17 cellular contexts compared by ENCODE assay signal in genomic region chr9:121059513-121059912, GRCh38. TPM values are rescaled to one million over a fixed set of nuclear protein-coding genes. Genes with fewer than 3 reads are reported as not detected.
A peak's percentile ranks its signal among the peaks of the same experiment; 100 is the strongest.
DNase-seq lines count a peak whose midpoint lies in the region; ATAC-seq, FAIRE-seq and TF ChIP-seq lines count a peak whose summit lies in the region.
"Had no signal": no experiment of that assay in that cellular context is flagged by ENCODE, and none has a peak within 500 bp of the region (broad histone marks: within the 10 kb centered on the region; RNA-seq: fewer than 3 reads in every experiment).

No MANE protein-coding gene starts in this region.

- H3K27ac ChIP-seq in DOHH2 (ENCODE audit: low read depth, low read length) (no peak overlapping the region), endothelial cell of umbilical vein (ENCODE audit: insufficient read depth, low read depth, low read length) (no peak overlapping the region)
- H3K27ac ChIP-seq: BLaER1 had no signal

- H3K79me2 ChIP-seq in DOHH2 (ENCODE audit: control insufficient read depth, low read length), result no peaks in the 10 kb centered on the region
- no peaks in the 10 kb centered on the region for H3K79me2 ChIP-seq in endothelial cell of umbilical vein (ENCODE audit: control insufficient read depth, insufficient read depth, low read length)

- H3K36me3 ChIP-seq in DOHH2 (ENCODE audit: control insufficient read depth, low read length), result no peaks in the 10 kb centered on the region
- no peaks in the 10 kb centered on the region for H3K36me3 ChIP-seq in endothelial cell of umbilical vein (ENCODE audit: control insufficient read depth in 2 of 2, extremely low read depth in 1 of 2, insufficient read depth in 2 of 2, low read length in 2 of 2)
- H3K36me3 ChIP-seq: BE2C had no signal

- CTCF ChIA-PET in activated CD8-positive, alpha-beta T cell treated with anti-CD3 and anti-CD28 coated beads for 36 hours (lab: Charles Lee), result interaction anchor here (0.8 to 6.6 kb wide), 44 partner anchors 10 to 333 kb away, joined by 3 to 76 read pairs (median 4); partner anchors contain the start of gene C5
- CTCF ChIA-PET in activated CD8-positive, alpha-beta T cell treated with anti-CD3 and anti-CD28 coated beads, Interleukin-2, amount 10 ng/mL, durations not matched to agents 7 days and 5 days (lab: Charles Lee), result interaction anchor here (0.8 to 8.5 kb wide), 50 partner anchors 8 to 440 kb away, joined by 3 to 98 read pairs (median 4); partner anchors contain the start of genes C5 and PSMD5
- CTCF ChIA-PET in endothelial cell of umbilical vein (lab: Charles Lee), result interaction anchor here (0.6 to 9.1 kb wide), 48 partner anchors 9 to 448 kb away, joined by 3 to 305 read pairs (median 4); partner anchors contain the start of genes C5, CNTRL, FBXW2 and PHF19

- BruUV-seq in endothelial cell of umbilical vein (replicated peaks; lab: Mats Ljungman, UMichigan), result no TSS peak

- peak; percentile 55 for ATAC-seq in activated CD8-positive, alpha-beta T cell treated with anti-CD3 and anti-CD28 coated beads for 36 hours
- no peak for ATAC-seq in activated CD8-positive, alpha-beta T cell treated with anti-CD3 and anti-CD28 coated beads, Interleukin-2, amount 10 ng/mL, durations not matched to agents 7 days and 5 days
- no peak for ATAC-seq in GM21717 (IDR thresholded peaks at IDR 0.05; ENCODE audit: unreplicated experiment)
- no peak for ATAC-seq in GM21367 (IDR thresholded peaks at IDR 0.05; ENCODE audit: unreplicated experiment)

- DNase-seq in activated CD8-positive, alpha-beta T cell treated with anti-CD3 and anti-CD28 coated beads for 36 hours, result no peak
- DNase-seq in activated CD8-positive, alpha-beta T cell treated with anti-CD3 and anti-CD28 coated beads, Interleukin-2, amount 10 ng/mL, durations not matched to agents 7 days and 5 days, result no peak
- DNase-seq in D341Med (ENCODE audit: low spot score) (peak; percentile 15), endothelial cell of umbilical vein (ENCODE audit: low read depth, low spot score) (no peak), DMS 273 (lab: John Stamatoyannopoulos, UW; ENCODE audit: unreplicated experiment) (no peak)
- DNase-seq: 8988T, GF-D8 had no signal

- H3K9me3 ChIP-seq in DOHH2 (ENCODE audit: control insufficient read depth, insufficient read depth, low read length) (no peaks in the 10 kb centered on the region), endothelial cell of umbilical vein (replicated peaks; ENCODE audit: control insufficient read depth, insufficient read depth, low read length) (no peaks in the 10 kb centered on the region)
- H3K9me3 ChIP-seq: BE2C had no signal

- dilution Hi-C loops in endothelial cell of umbilical vein (cut with MboI; ENCODE audit: extremely low pct_ligation_motif_present, low sequenced_read_pairs), result no loop called here

- no peak for TF ChIP-seq POLR2A in endothelial cell of umbilical vein (IDR thresholded peaks at IDR 0.05; ENCODE audit: low read depth, low read length)

- H3K9me2 ChIP-seq in DOHH2 (replicated peaks; ENCODE audit: control insufficient read depth, low read length), result no peaks in the 10 kb centered on the region

- FAIRE-seq in endothelial cell of umbilical vein (lab: Jason Lieb, UNC), result no peak

- H3K27ac Mint-ChIP-seq in activated CD8-positive, alpha-beta T cell treated with anti-CD3 and anti-CD28 coated beads for 36 hours, result no peak overlapping the region
- H3K27ac Mint-ChIP-seq in activated CD8-positive, alpha-beta T cell treated with anti-CD3 and anti-CD28 coated beads, Interleukin-2, amount 10 ng/mL, durations not matched to agents 7 days and 5 days, result no peak overlapping the region
- H3K27ac Mint-ChIP-seq: CD14-positive monocyte; CD4-positive, CD25-positive, alpha-beta regulatory T cell; CD8-positive, alpha-beta memory T cell had no signal

- no peaks in the 10 kb centered on the region for H3K27me3 ChIP-seq in DOHH2 (ENCODE audit: control insufficient read depth, low read length)
- H3K27me3 ChIP-seq in endothelial cell of umbilical vein (ENCODE audit: control insufficient read depth in 2 of 2, insufficient read depth in 2 of 2, low read length in 2 of 2), result no peaks in the 10 kb centered on the region
- H3K27me3 ChIP-seq: BE2C, BLaER1 had no signal

- peak overlapping the region; percentile 27 for H2AFZ ChIP-seq in endothelial cell of umbilical vein (ENCODE audit: low read depth, low read length)

- H3K4me3 Mint-ChIP-seq in activated CD8-positive, alpha-beta T cell treated with anti-CD3 and anti-CD28 coated beads for 36 hours, result no peak overlapping the region
- H3K4me3 Mint-ChIP-seq in activated CD8-positive, alpha-beta T cell treated with anti-CD3 and anti-CD28 coated beads, Interleukin-2, amount 10 ng/mL, durations not matched to agents 7 days and 5 days, result no peak overlapping the region
- H3K4me3 Mint-ChIP-seq: CD14-positive monocyte; CD4-positive, alpha-beta memory T cell; CD8-positive, alpha-beta memory T cell had no signal

- H3F3A ChIP-seq in DOHH2 (ENCODE audit: control insufficient read depth, insufficient read depth), result no peaks in the 10 kb centered on the region

- peaks cover 19% of the 10 kb centered on the region for H3K4me1 Mint-ChIP-seq in activated CD8-positive, alpha-beta T cell treated with anti-CD3 and anti-CD28 coated beads for 36 hours (ENCODE audit: low read depth)
- peaks cover 14% of the 10 kb centered on the region for H3K4me1 Mint-ChIP-seq in activated CD8-positive, alpha-beta T cell treated with anti-CD3 and anti-CD28 coated beads, Interleukin-2, amount 10 ng/mL, durations not matched to agents 7 days and 5 days (ENCODE audit: low read depth)

- peak overlapping the region; percentile 49; the same call in 1 of the 2 replicates for H3K4me2 ChIP-seq in DOHH2 (ENCODE audit: low read length)
- no peak overlapping the region for H3K4me2 ChIP-seq in endothelial cell of umbilical vein (ENCODE audit: insufficient read depth, low read length)
- H3K4me2 ChIP-seq: BLaER1 had no signal

- POLR2A ChIA-PET in activated CD8-positive, alpha-beta T cell treated with anti-CD3 and anti-CD28 coated beads for 36 hours (lab: Charles Lee), result interaction anchor here (0.8 kb wide), 1 partner anchor 120 kb away, joined by 3 read pairs; no protein-coding TSS in a partner anchor
- POLR2A ChIA-PET in activated CD8-positive, alpha-beta T cell treated with anti-CD3 and anti-CD28 coated beads, Interleukin-2, amount 10 ng/mL, durations not matched to agents 7 days and 5 days (lab: Charles Lee), result no interaction called here
- POLR2A ChIA-PET in endothelial cell of umbilical vein (lab: Charles Lee), result interaction anchor here (1.0 kb wide), 1 partner anchor 164 kb away, joined by 3 read pairs; no protein-coding TSS in a partner anchor

- H3K4me3 ChIP-seq in DOHH2 (ENCODE audit: low read length) (no peak overlapping the region), endothelial cell of umbilical vein (replicated peaks in 1 of 3; ENCODE audit: insufficient read depth in 1 of 3, low read depth in 1 of 3, low read length in 3 of 3) (no peak overlapping the region)
- H3K4me3 ChIP-seq: BLaER1, GM12878 had no signal

- H3K9ac ChIP-seq in endothelial cell of umbilical vein (replicated peaks; ENCODE audit: extremely low read depth, insufficient read depth, low read length), result no peak overlapping the region
- H3K9ac ChIP-seq: BLaER1 had no signal

- no peak for TF ChIP-seq CTCF in activated CD8-positive, alpha-beta T cell treated with anti-CD3 and anti-CD28 coated beads for 36 hours (IDR thresholded peaks at IDR 0.05)
- TF ChIP-seq CTCF in DOHH2 (IDR thresholded peaks at IDR 0.05; ENCODE audit: low read depth, low read length, poor library complexity, severe bottlenecking) (no peak), endothelial cell of umbilical vein (IDR thresholded peaks at IDR 0.05; ENCODE audit: extremely low read depth in 1 of 2, insufficient read depth in 1 of 2, low read depth in 1 of 2, low read length in 2 of 2) (no peak)

- H4K20me1 ChIP-seq in DOHH2 (ENCODE audit: control insufficient read depth, insufficient read depth, low read depth, low read length) (no peaks in the 10 kb centered on the region), endothelial cell of umbilical vein (replicated peaks; ENCODE audit: control insufficient read depth, extremely low read depth, insufficient read depth, low read length) (no peaks in the 10 kb centered on the region)
- H4K20me1 ChIP-seq: BLaER1 had no signal

- no peaks in the 10 kb centered on the region for H3K27me3 Mint-ChIP-seq in activated CD8-positive, alpha-beta T cell treated with anti-CD3 and anti-CD28 coated beads for 36 hours
- H3K27me3 Mint-ChIP-seq in activated CD8-positive, alpha-beta T cell treated with anti-CD3 and anti-CD28 coated beads, Interleukin-2, amount 10 ng/mL, durations not matched to agents 7 days and 5 days (ENCODE audit: low read depth), result peaks cover 5% of the 10 kb centered on the region
- H3K27me3 Mint-ChIP-seq: CD4-positive, alpha-beta memory T cell; CD4-positive, CD25-positive, alpha-beta regulatory T cell; CD8-positive, alpha-beta memory T cell had no signal

- H3K9me1 ChIP-seq in endothelial cell of umbilical vein (replicated peaks; ENCODE audit: control insufficient read depth, extremely low read depth, insufficient read depth, low read length), result no peaks in the 10 kb centered on the region

- peaks cover 8% of the 10 kb centered on the region for H3K9me3 Mint-ChIP-seq in activated CD8-positive, alpha-beta T cell treated with anti-CD3 and anti-CD28 coated beads for 36 hours
- peaks cover 6% of the 10 kb centered on the region for H3K9me3 Mint-ChIP-seq in activated CD8-positive, alpha-beta T cell treated with anti-CD3 and anti-CD28 coated beads, Interleukin-2, amount 10 ng/mL, durations not matched to agents 7 days and 5 days (ENCODE audit: insufficient read depth)

- H3K4me1 ChIP-seq in DOHH2 (ENCODE audit: control insufficient read depth, low read length) (peaks cover 36% of the 10 kb centered on the region), endothelial cell of umbilical vein (ENCODE audit: control insufficient read depth, extremely low read depth, insufficient read depth, low read length) (peaks cover 27% of the 10 kb centered on the region)
- H3K4me1 ChIP-seq: BE2C, BLaER1 had no signal

- intact Hi-C loops in activated CD8-positive, alpha-beta T cell treated with anti-CD3 and anti-CD28 coated beads for 36 hours (cut with micrococcal nuclease), result no loop called here
- intact Hi-C loops in endothelial cell of umbilical vein (cut with micrococcal nuclease), result loop anchor here (5.0 kb wide), 1 partner anchor 437 kb away; no protein-coding TSS in a partner anchor

- no peaks in the 10 kb centered on the region for H3K36me3 Mint-ChIP-seq in activated CD8-positive, alpha-beta T cell treated with anti-CD3 and anti-CD28 coated beads for 36 hours (ENCODE audit: low read depth)
- H3K36me3 Mint-ChIP-seq in activated CD8-positive, alpha-beta T cell treated with anti-CD3 and anti-CD28 coated beads, Interleukin-2, amount 10 ng/mL, durations not matched to agents 7 days and 5 days (ENCODE audit: low read depth), result no peaks in the 10 kb centered on the region

RNA-seq across cellular contexts. Expression of gene C5, which starts 9.4 kb away (rescaled TPM):
- total RNA-seq in activated CD8-positive, alpha-beta T cell treated with anti-CD3 and anti-CD28 coated beads for 36 hours, result 1 to 10 TPM; 1.9 to 3.4 TPM
- 1 to 10 TPM; 1.3 to 2.3 TPM for total RNA-seq in activated CD8-positive, alpha-beta T cell treated with anti-CD3 and anti-CD28 coated beads, Interleukin-2, amount 10 ng/mL, durations not matched to agents 7 days and 5 days
- total RNA-seq in endothelial cell of umbilical vein, result 1.6 and 1.8 TPM in 2 replicates
- polyA plus RNA-seq in endothelial cell of umbilical vein, result 0.79 and 1.0 TPM in 2 replicates
- 0.44 and 0.69 TPM in 2 replicates for polyA plus RNA-seq in endothelial cell of umbilical vein (2011; cell fraction: cytosol; rRNA removed)
- 4.2 and 4.8 TPM in 2 replicates for polyA plus RNA-seq in endothelial cell of umbilical vein (2011; cell fraction: nucleus; rRNA removed)
- 1.4 and 2.3 TPM in 2 replicates for polyA plus RNA-seq in endothelial cell of umbilical vein (2012)
- polyA minus RNA-seq in endothelial cell of umbilical vein, result 0.61 and 0.66 TPM in 2 replicates
- polyA minus RNA-seq in endothelial cell of umbilical vein (2011; cell fraction: cytosol; rRNA and poly(A)+ RNA removed), result 1.0 TPM
- 3.0 and 3.6 TPM in 2 replicates for polyA minus RNA-seq in endothelial cell of umbilical vein (2011; cell fraction: nucleus; rRNA and poly(A)+ RNA removed)
- polyA plus RNA-seq: CD8-positive, alpha-beta memory T cell had no signal

RNA-seq across cellular contexts. Expression of gene CNTRL, which starts 15.2 kb away (rescaled TPM):
- total RNA-seq in activated CD8-positive, alpha-beta T cell treated with anti-CD3 and anti-CD28 coated beads for 36 hours, result 10 to 100 TPM; 62.8 to 69.8 TPM
- total RNA-seq in activated CD8-positive, alpha-beta T cell treated with anti-CD3 and anti-CD28 coated beads, Interleukin-2, amount 10 ng/mL, durations not matched to agents 7 days and 5 days, result 10 to 100 TPM; 80.8 to 84.3 TPM
- total RNA-seq in endothelial cell of umbilical vein, result 21.8 and 22.0 TPM in 2 replicates
- polyA plus RNA-seq in endothelial cell of umbilical vein, result 5.4 and 6.1 TPM in 2 replicates
- polyA plus RNA-seq in endothelial cell of umbilical vein (2011; cell fraction: cytosol; rRNA removed), result 7.6 and 7.9 TPM in 2 replicates
- 25.3 and 32.7 TPM in 2 replicates for polyA plus RNA-seq in endothelial cell of umbilical vein (2011; cell fraction: nucleus; rRNA removed)
- polyA plus RNA-seq in endothelial cell of umbilical vein (2012), result 10.2 and 12.3 TPM in 2 replicates
- polyA minus RNA-seq in endothelial cell of umbilical vein, result 14.7 and 15.1 TPM in 2 replicates
- polyA minus RNA-seq in endothelial cell of umbilical vein (2011; cell fraction: cytosol; rRNA and poly(A)+ RNA removed), result 5.2 TPM
- polyA minus RNA-seq in endothelial cell of umbilical vein (2011; cell fraction: nucleus; rRNA and poly(A)+ RNA removed), result 19.7 and 24.5 TPM in 2 replicates
